ENCODE assay signal across 16 cellular contexts in genomic region chr20:21322083-21322710, GRCh38.
"Had no signal": no experiment of that assay in that cellular context is flagged by ENCODE, and none has a peak within 500 bp of the region (broad histone marks: within the 10 kb centered on the region; RNA-seq: fewer than 3 reads in every experiment).

No MANE protein-coding gene starts in this region.

- H3K27ac ChIP-seq: body of pancreas, psoas muscle, suprapubic skin had no signal

- H3K27me3 ChIP-seq: body of pancreas, gastrocnemius medialis, suprapubic skin, upper lobe of left lung had no signal

- H3K9me3 ChIP-seq: body of pancreas, gastrocnemius medialis had no signal

- H3K36me3 ChIP-seq: gastrocnemius medialis, suprapubic skin, upper lobe of left lung had no signal

- FAIRE-seq: endometrium, kidney, TTC549 had no signal

- DNase-seq: activated CD4-positive, alpha-beta T cell treated with anti-CD3 and anti-CD28 coated beads, Interleukin-2, amount 50 U/mL, for 1 hour; activated naive CD4-positive, alpha-beta T cell treated with anti-CD3 and anti-CD28 coated beads, Interleukin-2, amount 10 ng/mL, durations not matched to agents 7 days and 5 days; body of pancreas; gastrocnemius medialis; kidney; left ventricle myocardium superior; occipital lobe; psoas muscle; stimulated activated CD4-positive, alpha-beta T cell treated with anti-CD3 and anti-CD28 coated beads, Interleukin-12 subunit alpha, Interleukin-12 subunit beta, amount 100 ng/mL, for 4 hours; stimulated activated CD4-positive, alpha-beta T cell treated with anti-CD3 and anti-CD28 coated beads, Interleukin-2, amount 100 ng/mL, for 48 hours; stimulated activated naive CD8-positive, alpha-beta T cell treated with anti-CD3 and anti-CD28 coated beads, Interleukin-15, Interleukin-2, amounts not matched to agents 100 U/mL and 50 U/mL, for 24 hours; T-helper 17 cell; upper lobe of left lung had no signal

- H3K4me3 ChIP-seq: body of pancreas, gastrocnemius medialis, psoas muscle, suprapubic skin, upper lobe of left lung had no signal
